17 cellular contexts compared by ENCODE assay signal in genomic region chr7:105196473-105196872, GRCh38.
"Had no signal": no experiment of that assay in that cellular context is flagged by ENCODE, and none has a peak within 500 bp of the region (broad histone marks: within the 10 kb centered on the region; RNA-seq: fewer than 3 reads in every experiment).

No MANE protein-coding gene starts in this region.

- H3K9me3 ChIP-seq: adrenal gland, body of pancreas, colonic mucosa, suprapubic skin, transverse colon had no signal

- H3K27me3 ChIP-seq: adrenal gland, body of pancreas, colonic mucosa, suprapubic skin, transverse colon had no signal

- ATAC-seq: activated CD4-positive, alpha-beta T cell treated with anti-CD3 and anti-CD28 coated beads for 36 hours; activated naive CD4-positive, alpha-beta T cell treated with anti-CD3 and anti-CD28 coated beads, Interleukin-2, amount 50 U/mL, for 72 hours; body of pancreas; left cardiac atrium had no signal

- H3K4me3 ChIP-seq: adrenal gland, body of pancreas, colonic mucosa, lung, skin epidermis, suprapubic skin, transverse colon had no signal

- H3K4me1 ChIP-seq: colonic mucosa had no signal

- DNase-seq: activated CD4-positive, alpha-beta T cell treated with anti-CD3 and anti-CD28 coated beads for 36 hours; activated CD4-positive, alpha-beta T cell treated with anti-CD3 and anti-CD28 coated beads, Interleukin-2, amount 50 U/mL, for 48 hours; activated gamma-delta T cell; adrenal gland; body of pancreas; central memory CD4-positive, alpha-beta T cell; colonic mucosa; left cardiac atrium; nucleus accumbens; posterior cingulate gyrus; stimulated activated CD4-positive, alpha-beta T cell treated with anti-CD3 and anti-CD28 coated beads, Interleukin-15, amount 100 ng/mL, for 24 hours; stimulated activated CD4-positive, alpha-beta T cell treated with anti-CD3 and anti-CD28 coated beads, Interleukin-2, amount 100 ng/mL, for 48 hours; transverse colon had no signal

- H3K27ac ChIP-seq: adrenal gland, body of pancreas, colonic mucosa, suprapubic skin, transverse colon had no signal

- H3K36me3 ChIP-seq: adrenal gland, colonic mucosa, transverse colon had no signal
